16 cellular contexts compared by ENCODE assay signal in the genomic region with DNA sequence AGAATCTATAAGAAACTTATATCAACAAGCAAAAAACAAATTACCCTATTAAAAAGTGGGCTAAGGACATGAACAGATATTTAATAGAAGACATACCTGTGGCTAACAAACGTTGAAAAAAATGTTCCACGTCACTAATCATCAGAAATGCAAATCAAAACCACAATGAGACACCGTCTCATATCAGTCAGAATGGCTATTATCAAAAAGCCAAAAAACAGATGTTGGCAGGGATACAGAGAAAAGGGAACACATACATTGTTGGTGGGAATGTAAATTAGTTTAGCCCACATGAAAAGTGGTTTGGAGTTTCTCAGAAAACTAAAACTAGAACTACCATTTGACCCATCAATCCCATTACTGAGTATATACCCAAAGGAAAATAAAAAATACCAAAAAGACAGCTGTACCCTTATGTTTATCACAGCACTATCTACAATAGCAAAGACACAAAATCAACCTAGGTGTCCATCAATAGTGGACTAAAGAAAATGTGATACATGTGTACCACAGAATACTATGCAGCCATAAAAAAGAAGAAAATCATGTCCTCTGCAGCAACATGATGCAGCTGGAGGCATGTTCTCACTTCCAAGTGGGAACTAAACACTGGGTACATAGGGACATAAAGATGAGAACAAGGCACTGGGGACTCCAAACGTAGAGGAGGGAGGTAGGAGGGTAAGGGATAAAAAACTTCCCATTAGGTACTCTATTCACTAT.
DNase-seq lines count a peak whose midpoint lies in the region; ATAC-seq, FAIRE-seq and TF ChIP-seq lines count a peak whose summit lies in the region.
"Had no signal": no experiment of that assay in that cellular context is flagged by ENCODE, and none has a peak within 500 bp of the region (broad histone marks: within the 10 kb centered on the region; RNA-seq: fewer than 3 reads in every experiment).

No MANE protein-coding gene starts in this region.

- TF ChIP-seq EP300 in K562 (IDR thresholded peaks at IDR 0.05; ENCODE audit: low read length): no peak

- intact Hi-C loops in K562 (cut with micrococcal nuclease): no loop called here

- TF ChIP-seq CTCF in K562 (IDR thresholded peaks at IDR 0.05 in 2 of 3, conservative IDR thresholded peaks at IDR 0.05 in 1 of 3; ENCODE audit: insufficient read depth in 2 of 3, low read depth in 1 of 3, low read length in 3 of 3): no peak

- no peaks in the 10 kb centered on the region; a peak in 1 of 5 replicates for H3K4me1 ChIP-seq in K562 (replicated peaks in 1 of 2; ENCODE audit: control insufficient read depth in 2 of 2, insufficient read depth in 2 of 2, low read length in 2 of 2)
- H3K4me1 ChIP-seq: BLaER1 had no signal

- H3K27ac ChIP-seq in K562 (ENCODE audit: extremely low read depth, low read depth, low read length): no peak overlapping the region
- H3K27ac ChIP-seq: BLaER1 had no signal

- peaks cover 1% of the 10 kb centered on the region for H3K9me1 ChIP-seq in K562 (ENCODE audit: control insufficient read depth, insufficient read depth, low read length)

- ATAC-seq in GM18520 (IDR thresholded peaks at IDR 0.05; ENCODE audit: unreplicated experiment) (peak; percentile 39), HG02763 (IDR thresholded peaks at IDR 0.05; ENCODE audit: unreplicated experiment) (peak; percentile 46), HG03565 (IDR thresholded peaks at IDR 0.05; ENCODE audit: unreplicated experiment) (peak; percentile 46), K562 (no peak)
- ATAC-seq: left lobe of liver, sciatic nerve had no signal

- H2AFZ ChIP-seq in K562 (ENCODE audit: low read depth, low read length): no peak overlapping the region

- no peak overlapping the region for H3K4me2 ChIP-seq in K562 (ENCODE audit: insufficient read depth, low read length)
- H3K4me2 ChIP-seq: BLaER1 had no signal

- H3K79me2 ChIP-seq in K562 (ENCODE audit: control insufficient read depth, insufficient read depth, low read length): no peaks in the 10 kb centered on the region

- 0% methylated on average over 4 of the region's 4 CpGs for WGBS in K562 (ENCODE audit: insufficient coverage, low coverage, missing lambda C conversion rate)

- POLR2A ChIA-PET in K562 (lab: Yijun Ruan, JAX): no interaction called here

- in situ Hi-C loops in K562 (cut with MboI): loop anchor here (10.0 kb wide), 1 partner anchor 329 kb away; no protein-coding TSS in a partner anchor

- BruUV-seq in K562 (replicated peaks; lab: Mats Ljungman, UMichigan): no TSS peak

- H4K20me1 ChIP-seq in K562 (replicated peaks; ENCODE audit: control insufficient read depth, insufficient read depth, low read length): peaks cover 6% of the 10 kb centered on the region

- no peaks in the 10 kb centered on the region for H3K27me3 ChIP-seq in K562 (ENCODE audit: control insufficient read depth in 2 of 2, insufficient read depth in 2 of 2, low read length in 2 of 2)
- H3K27me3 ChIP-seq: BLaER1 had no signal

- TF ChIP-seq RAD21 in K562 (CRISPR knock-in tag; conservative IDR thresholded peaks at IDR 0.05 in 1 of 2, IDR thresholded peaks at IDR 0.05 in 1 of 2): no peak

- H3K36me3 ChIP-seq in K562 (ENCODE audit: control insufficient read depth, insufficient read depth, low read length): no peaks in the 10 kb centered on the region

- H3K4me3 ChIP-seq in K562: no peak overlapping the region
- H3K4me3 ChIP-seq: BLaER1 had no signal

- no peak for DNase-seq in K562 (ENCODE audit: extremely low read depth in 1 of 4, low spot score in 3 of 4)
- no peak for DNase-seq in RKO (ENCODE audit: low spot score)
- DNase-seq in germinal center (ENCODE audit: low spot score): no peak
- no peak for DNase-seq in T-helper 1 cell
- DNase-seq in urothelium cell line (ENCODE audit: low spot score): no peak
- DNase-seq: DND-41; NCI-H1436; NCI-H69; SHP77 treated with DMSO at 0.1 percent for 48 hours; stimulated activated CD4-positive, alpha-beta T cell treated with anti-CD3 and anti-CD28 coated beads, Interleukin-4, amount 100 ng/mL, for 4 hours had no signal

- H3K9ac ChIP-seq in K562 (ENCODE audit: insufficient read depth in 1 of 2, low read depth in 2 of 2, low read length in 2 of 2): no peak overlapping the region
- H3K9ac ChIP-seq: BLaER1 had no signal

- CTCF ChIA-PET in K562 (lab: Yijun Ruan, JAX; ENCODE audit: low intra/inter-chr PET ratio): no interaction called here

- H3K9me3 ChIP-seq in K562 (replicated peaks; ENCODE audit: control insufficient read depth, insufficient read depth, low read depth, low read length): no peaks in the 10 kb centered on the region

- TF ChIP-seq POLR2A in K562 (conservative IDR thresholded peaks at IDR 0.05): no peak

- FAIRE-seq in K562 (lab: Jason Lieb, UNC) (no peak), urothelium cell line (lab: Jason Lieb, UNC) (no peak)

TF ChIP-seq in K562, 482 proteins besides CTCF, POLR2A, EP300 and RAD21:
- no peak for TF ChIP-seq PHF20 (IDR thresholded peaks at IDR 0.05; ENCODE audit: partially characterized antibody)
- TF ChIP-seq SFPQ (IDR thresholded peaks at IDR 0.05; ENCODE audit: low read depth, low read length): no peak
- TF ChIP-seq HDAC1 (IDR thresholded peaks at IDR 0.05): no peak
- peak; percentile 85 for TF ChIP-seq ZNF146 (CRISPR knock-in tag; IDR thresholded peaks at IDR 0.05; ENCODE audit: unreplicated experiment)
- TF ChIP-seq PHF8 (IDR thresholded peaks at IDR 0.05; ENCODE audit: borderline replicate concordance, low read length): 0 out of 2 replicates have a peak, but pooled peaks have one; percentile 11
- TF ChIP-seq ZNF121 (CRISPR knock-in tag; conservative IDR thresholded peaks at IDR 0.05): no peak
- peak; percentile 56; the same call in 1 of the 2 replicates for TF ChIP-seq TEAD4 (IDR thresholded peaks at IDR 0.05; ENCODE audit: low read length)
- TF ChIP-seq TEAD4 (CRISPR knock-in tag; IDR thresholded peaks at IDR 0.05; ENCODE audit: borderline replicate concordance): no peak
- no peak for TF ChIP-seq TCF15 (CRISPR knock-in tag; IDR thresholded peaks at IDR 0.05)
